In genomic region chr20:54199721-54200176, GRCh38 we compare ENCODE assay signal across 8 cellular contexts. TPM values are rescaled to one million over a fixed set of nuclear protein-coding genes. Genes with fewer than 3 reads are reported as not detected.
DNase-seq lines count a peak whose midpoint lies in the region; ATAC-seq and TF ChIP-seq lines count a peak whose summit lies in the region.

No MANE protein-coding gene starts in this region.

- no peaks in the 10 kb centered on the region for H3K36me3 ChIP-seq in endodermal cell (ENCODE audit: control insufficient read depth, insufficient read depth, low read length)

- TF ChIP-seq CTCF in endodermal cell (conservative IDR thresholded peaks at IDR 0.05) (peak; percentile 98), mesothelial cell of epicardium (IDR thresholded peaks at IDR 0.05; ENCODE audit: unreplicated experiment) (peak; percentile 78)

- H3K9me3 ChIP-seq in endodermal cell (ENCODE audit: control insufficient read depth, low read length), result no peaks in the 10 kb centered on the region

- H3K27me3 ChIP-seq in endodermal cell (ENCODE audit: control insufficient read depth, insufficient read depth, low read length, poor library complexity, severe bottlenecking), result no peaks in the 10 kb centered on the region

- H3K4me1 Mint-ChIP-seq in endodermal cell (peaks cover 2% of the 10 kb centered on the region), mesothelial cell of epicardium (peaks cover 17% of the 10 kb centered on the region)

- H3K36me3 Mint-ChIP-seq in endodermal cell (ENCODE audit: low read depth), result no peaks in the 10 kb centered on the region
- no peaks in the 10 kb centered on the region for H3K36me3 Mint-ChIP-seq in mesothelial cell of epicardium

- H3K9me3 Mint-ChIP-seq in endodermal cell, result no peaks in the 10 kb centered on the region
- H3K9me3 Mint-ChIP-seq in mesothelial cell of epicardium, result no peaks in the 10 kb centered on the region

- H3K27me3 Mint-ChIP-seq in endodermal cell (ENCODE audit: insufficient read depth) (no peaks in the 10 kb centered on the region), mesothelial cell of epicardium (ENCODE audit: low read depth) (no peaks in the 10 kb centered on the region)

- WGBS in endodermal cell (ENCODE audit: insufficient coverage in 1 of 2, insufficient read length in 1 of 2), 2 experiments, result 25% methylated on average over 5 to 6 of the region's 7 CpGs

- ATAC-seq in HG03460 (IDR thresholded peaks at IDR 0.05; ENCODE audit: unreplicated experiment) (peak; percentile 68), HG02884 (IDR thresholded peaks at IDR 0.05; ENCODE audit: unreplicated experiment) (no peak)

- no peak overlapping the region for H3K4me3 Mint-ChIP-seq in endodermal cell
- no peak overlapping the region for H3K4me3 Mint-ChIP-seq in mesothelial cell of epicardium

- no peak overlapping the region for H3K9ac ChIP-seq in endodermal cell (ENCODE audit: extremely low read depth, low read length, poor library complexity, severe bottlenecking)

- no peaks in the 10 kb centered on the region for H3K4me1 ChIP-seq in endodermal cell (ENCODE audit: control insufficient read depth, insufficient read depth, low read length)

- DNase-seq in GDM1 (lab: John Stamatoyannopoulos, UW) (peak; percentile 56), NOMO-1 treated with DMSO at 0.1 percent for 48 hours (lab: John Stamatoyannopoulos, UW; ENCODE audit: unreplicated experiment) (peak; percentile 55), endodermal cell (peak; percentile 92), mesothelial cell of epicardium (ENCODE audit: low spot score in 2 of 2, unreplicated experiment in 2 of 2) (peak; percentile 49 to 84)
- peak; percentile 87 for DNase-seq in activated CD8-positive, alpha-beta memory T cell treated with anti-CD3 and anti-CD28 coated beads for 24 hours
- DNase-seq in stimulated activated CD8-positive, alpha-beta memory T cell treated with anti-CD3 and anti-CD28 coated beads, Interleukin-4, amount 100 ng/mL, for 4 hours (ENCODE audit: low read depth in 2 of 2, low spot score in 1 of 2), result peak; percentile 26 to 42

- H3K27ac Mint-ChIP-seq in endodermal cell (no peak overlapping the region), mesothelial cell of epicardium (no peak overlapping the region)

- H3K4me3 ChIP-seq in endodermal cell (ENCODE audit: low read length), result no peak overlapping the region

- no peak overlapping the region for H3K27ac ChIP-seq in endodermal cell (ENCODE audit: low read depth, low read length)

RNA-seq across cellular contexts. Expression of gene PFDN4, which starts 8.1 kb away (rescaled TPM):
- total RNA-seq in endodermal cell (10 to 100 TPM; 72.7 to 89.8 TPM), mesothelial cell of epicardium (25.8 to 26.8 TPM (median 26.0 TPM) in 3 replicates)
- polyA plus RNA-seq in endodermal cell (2013, experiment 1 of 2), result 99.5 TPM
- polyA plus RNA-seq in endodermal cell (2013, experiment 2 of 2), result 128 TPM

RNA-seq across cellular contexts. Expression of gene CYP24A1, which starts 26.0 kb away (rescaled TPM):
- under 1 TPM in 1 of 2 donors, not detected in 1; 0.13 TPM for total RNA-seq in endodermal cell
- 0.14 TPM for polyA plus RNA-seq in endodermal cell (2013, experiment 1 of 2)
- polyA plus RNA-seq in endodermal cell (2013, experiment 2 of 2), result 0.29 TPM
- 21.3 to 25.3 TPM (median 23.6 TPM) in 3 replicates for total RNA-seq in mesothelial cell of epicardium

Comparison
In these comparisons a context has a peak if more than half of its experiments do, and no peak if none do; other contexts are left out.
1. DNase-seq: peak in every context shown above with its lines; median percentile 92 in endodermal cell; 87 in activated CD8-positive, alpha-beta memory T cell treated with anti-CD3 and anti-CD28 coated beads for 24 hours; 66 in mesothelial cell of epicardium; 56 in GDM1; 55 in NOMO-1 treated with DMSO at 0.1 percent for 48 hours; 34 in stimulated activated CD8-positive, alpha-beta memory T cell treated with anti-CD3 and anti-CD28 coated beads, Interleukin-4, amount 100 ng/mL, for 4 hours.
2. RNA of gene CYP24A1, which starts 26.0 kb away (total RNA-seq): 21.3 to 25.3 TPM in mesothelial cell of epicardium; 0.13 TPM in endodermal cell; every median in the first group is over 10 times any median in the second.